Comparison of ENCODE assay signal across 9 cellular contexts in the genomic region with DNA sequence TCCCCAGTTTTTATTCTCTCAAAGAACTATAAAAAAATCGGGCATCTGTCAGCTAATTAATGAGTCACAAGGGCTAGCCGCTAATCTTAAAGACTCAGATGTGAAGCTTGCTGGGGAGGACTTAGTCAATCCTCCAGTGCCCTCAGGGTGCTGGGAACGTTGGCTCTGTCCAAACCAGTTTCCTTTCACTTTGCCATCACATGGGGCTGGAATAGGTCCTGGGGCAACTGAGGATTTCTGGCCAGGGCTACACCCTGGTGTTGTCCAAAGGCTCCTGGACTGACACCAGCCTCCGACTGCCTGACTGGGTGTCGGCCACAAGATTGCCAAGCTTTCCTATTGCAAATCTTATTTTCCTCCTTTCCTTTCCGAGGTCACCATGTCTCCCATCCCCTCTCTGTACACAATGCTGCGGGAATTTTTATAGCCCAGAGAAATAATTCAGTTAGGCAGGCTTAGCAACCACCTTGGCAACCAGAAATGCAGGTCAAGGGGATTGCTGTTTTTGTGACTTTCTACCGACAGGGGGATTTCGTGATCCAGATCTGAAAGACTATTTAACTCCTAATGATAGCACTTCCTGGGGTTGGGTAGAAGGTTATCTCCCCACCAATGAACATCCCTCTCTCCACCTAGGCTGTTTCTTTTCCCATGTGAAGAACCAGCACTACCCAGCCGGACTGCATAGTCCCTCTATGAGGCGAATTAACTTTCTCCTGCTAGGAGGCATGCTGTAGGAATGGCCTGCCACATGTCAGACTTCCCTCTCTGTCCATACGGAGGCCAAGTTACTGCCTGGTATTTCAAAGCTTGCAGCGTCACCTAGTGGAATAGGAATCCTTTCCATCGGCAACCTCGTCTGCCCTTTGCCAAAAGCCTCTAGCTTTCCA. TPM values are rescaled to one million over a fixed set of nuclear protein-coding genes. Genes with fewer than 3 reads are reported as not detected.
A peak's percentile ranks its signal among the peaks of the same experiment; 100 is the strongest.
DNase-seq lines count a peak whose midpoint lies in the region; ATAC-seq and TF ChIP-seq lines count a peak whose summit lies in the region.
"Had no signal": no experiment of that assay in that cellular context is flagged by ENCODE, and none has a peak within 500 bp of the region (broad histone marks: within the 10 kb centered on the region; RNA-seq: fewer than 3 reads in every experiment).

No MANE protein-coding gene starts in this region.

- H3K9me3 Mint-ChIP-seq in activated CD8-positive, alpha-beta T cell treated with anti-CD3 and anti-CD28 coated beads for 36 hours: peaks cover 25% of the 10 kb centered on the region

- no peaks in the 10 kb centered on the region for H3K27me3 ChIP-seq in sigmoid colon

- no peaks in the 10 kb centered on the region for H3K36me3 ChIP-seq in sigmoid colon

- peak; percentile 14 for TF ChIP-seq CTCF in GM12873 (IDR thresholded peaks at IDR 0.05; ENCODE audit: insufficient read depth, low read depth, low read length, missing control alignments)
- TF ChIP-seq CTCF in fibroblast of villous mesenchyme (IDR thresholded peaks at IDR 0.05; ENCODE audit: insufficient read depth, low read depth, low read length): peak; percentile 67
- peak; percentile 69 to 82 (median 79) for TF ChIP-seq CTCF in sigmoid colon (IDR thresholded peaks at IDR 0.05)
- TF ChIP-seq CTCF in activated CD8-positive, alpha-beta T cell treated with anti-CD3 and anti-CD28 coated beads for 36 hours (IDR thresholded peaks at IDR 0.05): no peak

- intact Hi-C loops in sigmoid colon (cut with DNase I): loop anchor here (1.0 to 10.0 kb wide), 5 partner anchors 29 to 669 kb away; a partner anchor contains a TSS
- intact Hi-C loops in activated CD8-positive, alpha-beta T cell treated with anti-CD3 and anti-CD28 coated beads for 36 hours (cut with micrococcal nuclease): no loop called here

- H3K36me3 Mint-ChIP-seq in activated CD8-positive, alpha-beta T cell treated with anti-CD3 and anti-CD28 coated beads for 36 hours (ENCODE audit: low read depth): peaks cover 16% of the 10 kb centered on the region

- H3K4me3 ChIP-seq in fibroblast of villous mesenchyme (ENCODE audit: low read depth, low read length) (peak overlapping the region; percentile 34), sigmoid colon (peak overlapping the region; percentile 15 to 42 (median 38))

- POLR2A ChIA-PET in activated CD8-positive, alpha-beta T cell treated with anti-CD3 and anti-CD28 coated beads for 36 hours (lab: Charles Lee): interaction anchor here (1.7 kb wide), 1 partner anchor 30 kb away, joined by 8 read pairs; a partner anchor contains a TSS

- no peak for ATAC-seq in GM19397 (IDR thresholded peaks at IDR 0.05; ENCODE audit: unreplicated experiment)
- no peak for ATAC-seq in activated CD8-positive, alpha-beta T cell treated with anti-CD3 and anti-CD28 coated beads for 36 hours
- ATAC-seq in HG03565 (IDR thresholded peaks at IDR 0.05; ENCODE audit: unreplicated experiment): no peak

- peaks cover 0 to 32% (median 19%) of the 10 kb centered on the region in 4 donors for H3K4me1 ChIP-seq in sigmoid colon

- H3K27me3 Mint-ChIP-seq in activated CD8-positive, alpha-beta T cell treated with anti-CD3 and anti-CD28 coated beads for 36 hours: no peaks in the 10 kb centered on the region

- H3K27ac Mint-ChIP-seq in activated CD8-positive, alpha-beta T cell treated with anti-CD3 and anti-CD28 coated beads for 36 hours: no peak overlapping the region

- H3K4me1 Mint-ChIP-seq in activated CD8-positive, alpha-beta T cell treated with anti-CD3 and anti-CD28 coated beads for 36 hours (ENCODE audit: low read depth): peaks cover 12% of the 10 kb centered on the region

- peak overlapping the region; percentile 61 to 82 (median 76) for H3K27ac ChIP-seq in sigmoid colon
- H3K27ac ChIP-seq: VCaP had no signal

- 65 to 76% methylated on average over 15 of the region's 15 CpGs for WGBS in sigmoid colon, 2 donors

- DNase-seq in SHP77 (lab: John Stamatoyannopoulos, UW) (peak; percentile 83 to 87), fibroblast of villous mesenchyme (ENCODE audit: low read depth) (peak; percentile 91), sigmoid colon (peak; percentile 78), NCI-H1436 treated with DMSO at 0.1 percent for 48 hours (lab: John Stamatoyannopoulos, UW) (no peak)
- DNase-seq in activated CD8-positive, alpha-beta T cell treated with anti-CD3 and anti-CD28 coated beads for 36 hours: no peak

- H3K4me3 Mint-ChIP-seq in activated CD8-positive, alpha-beta T cell treated with anti-CD3 and anti-CD28 coated beads for 36 hours: no peak overlapping the region

- peaks cover 0 to 12% (median 0%) of the 10 kb centered on the region in 4 donors for H3K9me3 ChIP-seq in sigmoid colon

- CTCF ChIA-PET in activated CD8-positive, alpha-beta T cell treated with anti-CD3 and anti-CD28 coated beads for 36 hours (lab: Charles Lee): interaction anchor here (1.4 to 6.2 kb wide), 2 partner anchors 15 to 178 kb away, joined by 3 to 26 read pairs; no protein-coding TSS in a partner anchor

- TF ChIP-seq EP300 in sigmoid colon (IDR thresholded peaks at IDR 0.05): no peak

- no peak for TF ChIP-seq POLR2A in sigmoid colon (IDR thresholded peaks at IDR 0.05)

RNA-seq across cellular contexts. Expression of a gene that starts 29.9 kb away (rescaled TPM):
- total RNA-seq in fibroblast of villous mesenchyme: 11.6 and 12.1 TPM in 2 replicates
- total RNA-seq in sigmoid colon: 10 to 100 TPM in 3 of 4 donors, 1 to 10 TPM in 1; 9.7 to 20.1 (median 14.2) TPM
- polyA plus RNA-seq in sigmoid colon: 10 to 100 TPM in 1 of 3 donors, 1 to 10 TPM in 2; 8.3 to 12.6 (median 9.9) TPM
- total RNA-seq in activated CD8-positive, alpha-beta T cell treated with anti-CD3 and anti-CD28 coated beads for 36 hours: 10 to 100 TPM; 13.5 to 18.3 TPM

Comparison
In these comparisons a context has a peak if more than half of its experiments do, and no peak if none do; other contexts are left out.
1. DNase-seq: peak in SHP77 (2 of 2), fibroblast of villous mesenchyme (single experiment) and sigmoid colon (single experiment); none in NCI-H1436 treated with DMSO at 0.1 percent for 48 hours (single experiment) and activated CD8-positive, alpha-beta T cell treated with anti-CD3 and anti-CD28 coated beads for 36 hours (single experiment).